Comparison of ENCODE assay signal across 8 cellular contexts in genomic region chr17:19508327-19508867, GRCh38. TPM values are rescaled to one million over a fixed set of nuclear protein-coding genes. Genes with fewer than 3 reads are reported as not detected.
A peak's percentile ranks its signal among the peaks of the same experiment; 100 is the strongest.
DNase-seq lines count a peak whose midpoint lies in the region; ATAC-seq, FAIRE-seq and TF ChIP-seq lines count a peak whose summit lies in the region.

No MANE protein-coding gene starts in this region.

- TF ChIP-seq CTCF in Loucy (conservative IDR thresholded peaks at IDR 0.05; ENCODE audit: low read length) = no peak
- no peak for TF ChIP-seq CTCF in endothelial cell of umbilical vein (IDR thresholded peaks at IDR 0.05; ENCODE audit: extremely low read depth in 1 of 2, insufficient read depth in 1 of 2, low read depth in 1 of 2, low read length in 2 of 2)
- no peak for TF ChIP-seq CTCF in neural cell (IDR thresholded peaks at IDR 0.05; ENCODE audit: poor library complexity, severe bottlenecking)
- TF ChIP-seq CTCF in testis (IDR thresholded peaks at IDR 0.05) = no peak

- DNase-seq in AG20443 (ENCODE audit: low spot score) (peak; percentile 43), endothelial cell of umbilical vein (ENCODE audit: low read depth, low spot score) (no peak), testis (no peak), EL (no peak)
- DNase-seq in activated CD4-positive, alpha-beta T cell treated with anti-CD3 and anti-CD28 coated beads, Interleukin-2, amount 50 U/mL, for 1 hour = peak; percentile 44

- H3K9ac ChIP-seq in Loucy (ENCODE audit: low read depth, low read length, poor library complexity, severe bottlenecking) (no peak overlapping the region), endothelial cell of umbilical vein (replicated peaks; ENCODE audit: extremely low read depth, insufficient read depth, low read length) (peak overlapping the region; percentile 50), neural cell (ENCODE audit: low read length) (peak overlapping the region; percentile 90)

- H3K4me1 ChIP-seq in Loucy (ENCODE audit: insufficient read depth, low read length, poor library complexity, severe bottlenecking) = no peaks in the 10 kb centered on the region
- peaks cover 3% of the 10 kb centered on the region for H3K4me1 ChIP-seq in endothelial cell of umbilical vein (ENCODE audit: control insufficient read depth, extremely low read depth, insufficient read depth, low read length)
- H3K4me1 ChIP-seq in testis = peaks cover 7% of the 10 kb centered on the region

- dilution Hi-C loops in endothelial cell of umbilical vein (cut with MboI; ENCODE audit: extremely low pct_ligation_motif_present, low sequenced_read_pairs) = no loop called here

- intact Hi-C loops in endothelial cell of umbilical vein (cut with micrococcal nuclease) (loop anchor here (1.0 to 5.0 kb wide), 3 partner anchors 60 to 145 kb away; partner anchors contain the start of gene MAPK7), testis (cut with DNase I; ENCODE audit: low total_unique reads) (no loop called here)

- H2AFZ ChIP-seq in Loucy (ENCODE audit: low read length) (peak overlapping the region; percentile 70), endothelial cell of umbilical vein (ENCODE audit: low read depth, low read length) (peak overlapping the region; percentile 90), neural cell (ENCODE audit: low read depth, low read length) (peak overlapping the region; percentile 19)

- H4K20me1 ChIP-seq in Loucy (ENCODE audit: insufficient read depth, low read length, poor library complexity, severe bottlenecking) (no peaks in the 10 kb centered on the region), endothelial cell of umbilical vein (replicated peaks; ENCODE audit: control insufficient read depth, extremely low read depth, insufficient read depth, low read length) (no peaks in the 10 kb centered on the region), neural cell (ENCODE audit: insufficient read depth) (no peaks in the 10 kb centered on the region)

- POLR2A ChIA-PET in endothelial cell of umbilical vein (lab: Charles Lee) = no interaction called here

- H3K9me3 ChIP-seq in Loucy (ENCODE audit: insufficient read depth, low read depth, low read length) (no peaks in the 10 kb centered on the region), endothelial cell of umbilical vein (replicated peaks; ENCODE audit: control insufficient read depth, insufficient read depth, low read length) (no peaks in the 10 kb centered on the region), neural cell (ENCODE audit: low read length) (no peaks in the 10 kb centered on the region), testis (no peaks in the 10 kb centered on the region)

- H3K9me2 ChIP-seq in Loucy (replicated peaks; ENCODE audit: low read depth, low read length) = no peaks in the 10 kb centered on the region
- H3K9me2 ChIP-seq in neural cell (ENCODE audit: insufficient read depth, low read length) = no peaks in the 10 kb centered on the region

- no peaks in the 10 kb centered on the region for H3K79me2 ChIP-seq in Loucy (ENCODE audit: insufficient read depth, low read length)
- no peaks in the 10 kb centered on the region for H3K79me2 ChIP-seq in endothelial cell of umbilical vein (ENCODE audit: control insufficient read depth, insufficient read depth, low read length)
- H3K79me2 ChIP-seq in neural cell (replicated peaks; ENCODE audit: insufficient read depth, low read length) = no peaks in the 10 kb centered on the region

- TF ChIP-seq POLR2A in endothelial cell of umbilical vein (IDR thresholded peaks at IDR 0.05; ENCODE audit: low read depth, low read length) (no peak), testis (IDR thresholded peaks at IDR 0.05) (no peak)

- H3K4me2 ChIP-seq in Loucy (ENCODE audit: low read depth, low read length, poor library complexity, severe bottlenecking) = peak overlapping the region; percentile 17
- peak overlapping the region; percentile 62 for H3K4me2 ChIP-seq in endothelial cell of umbilical vein (ENCODE audit: insufficient read depth, low read length)
- H3K4me2 ChIP-seq in neural cell (ENCODE audit: low read length) = peak overlapping the region; percentile 21

- WGBS in testis, 2 donors = 8 to 12% methylated on average over 26 of the region's 26 CpGs

- H3K4me3 ChIP-seq in Loucy (ENCODE audit: low read length, poor library complexity, severe bottlenecking) (peak overlapping the region; percentile 58), endothelial cell of umbilical vein (replicated peaks in 1 of 3; ENCODE audit: insufficient read depth in 1 of 3, low read depth in 1 of 3, low read length in 3 of 3) (peak overlapping the region; percentile 47 to 82 (median 67)), neural cell (ENCODE audit: low read length) (peak overlapping the region; percentile 82), testis (peak overlapping the region; percentile 75 to 85)

- H3K9me1 ChIP-seq in endothelial cell of umbilical vein (replicated peaks; ENCODE audit: control insufficient read depth, extremely low read depth, insufficient read depth, low read length) = no peaks in the 10 kb centered on the region

- CTCF ChIA-PET in endothelial cell of umbilical vein (lab: Charles Lee) = interaction anchor here (1.2 to 1.7 kb wide), 4 partner anchors 146 to 258 kb away, joined by 3 to 9 read pairs (median 6); partner anchors contain the start of gene B9D1

- H3K27ac ChIP-seq in endothelial cell of umbilical vein (ENCODE audit: insufficient read depth, low read depth, low read length) (no peak overlapping the region), neural cell (ENCODE audit: low read length) (peak overlapping the region; percentile 94), testis (peak overlapping the region; percentile 92 to 99)

- no peaks in the 10 kb centered on the region for H3F3A ChIP-seq in Loucy (ENCODE audit: low read depth)
- no peaks in the 10 kb centered on the region for H3F3A ChIP-seq in neural cell (ENCODE audit: insufficient read depth, low read length, poor library complexity, severe bottlenecking)

- H3K27me3 ChIP-seq in Loucy (ENCODE audit: insufficient read depth, low read length, poor library complexity, severe bottlenecking) (no peaks in the 10 kb centered on the region), endothelial cell of umbilical vein (ENCODE audit: control insufficient read depth in 2 of 2, insufficient read depth in 2 of 2, low read length in 2 of 2) (no peaks in the 10 kb centered on the region), neural cell (ENCODE audit: insufficient read depth, low read depth, low read length) (no peaks in the 10 kb centered on the region), testis (no peaks in the 10 kb centered on the region)

- peak; percentile 37 for ATAC-seq in GM19463 (IDR thresholded peaks at IDR 0.05; ENCODE audit: unreplicated experiment)

- FAIRE-seq in endothelial cell of umbilical vein (lab: Jason Lieb, UNC) = no peak

- no peak for TF ChIP-seq EP300 in neural cell (conservative IDR thresholded peaks at IDR 0.05; ENCODE audit: poor library complexity, severe bottlenecking)

- TF ChIP-seq RAD21 in neural cell (conservative IDR thresholded peaks at IDR 0.05) = no peak

- BruUV-seq in endothelial cell of umbilical vein (replicated peaks; lab: Mats Ljungman, UMichigan) = no TSS peak

- no peaks in the 10 kb centered on the region for H3K36me3 ChIP-seq in Loucy (ENCODE audit: insufficient read depth, low read length)
- H3K36me3 ChIP-seq in endothelial cell of umbilical vein (ENCODE audit: control insufficient read depth in 2 of 2, extremely low read depth in 1 of 2, insufficient read depth in 2 of 2, low read length in 2 of 2) = no peaks in the 10 kb centered on the region
- H3K36me3 ChIP-seq in neural cell (ENCODE audit: insufficient read depth, low read length) = no peaks in the 10 kb centered on the region
- H3K36me3 ChIP-seq in testis (ENCODE audit: low read depth, missing control alignments) = no peaks in the 10 kb centered on the region

TF ChIP-seq in endothelial cell of umbilical vein, 7 proteins besides CTCF, POLR2A, EP300 and RAD21 (continues in another document):
- TF ChIP-seq MAX (IDR thresholded peaks at IDR 0.05; ENCODE audit: insufficient read depth, insufficient read length) = no peak
- TF ChIP-seq FOS (IDR thresholded peaks at IDR 0.05; ENCODE audit: borderline replicate concordance, insufficient read depth, low read length) = no peak
- no peak for TF ChIP-seq POLR2AphosphoS5 (IDR thresholded peaks at IDR 0.05; ENCODE audit: insufficient read depth, low read depth, low read length)
- TF ChIP-seq JUN (IDR thresholded peaks at IDR 0.05; ENCODE audit: borderline replicate concordance, insufficient read depth, insufficient read length, low read depth) = no peak
- no peak for TF ChIP-seq MYC (IDR thresholded peaks at IDR 0.05; ENCODE audit: low read depth, low read length)
- TF ChIP-seq GATA2 (IDR thresholded peaks at IDR 0.05; ENCODE audit: insufficient read depth, insufficient read length, low read depth, low read length) = no peak

TF ChIP-seq in neural cell, 6 proteins besides CTCF, POLR2A, EP300 and RAD21:
- TF ChIP-seq SMC3 (conservative IDR thresholded peaks at IDR 0.05; ENCODE audit: poor library complexity) (no peak), MXI1 (conservative IDR thresholded peaks at IDR 0.05; ENCODE audit: poor library complexity, severe bottlenecking) (peak; percentile 6)
TF ChIP-seq in neural cell: peak in this region for 1.

RNA-seq across cellular contexts. Expression of gene SLC47A1, which starts 25.3 kb away (rescaled TPM):
- total RNA-seq in endothelial cell of umbilical vein = 0.90 and 3.3 TPM in 2 replicates
- polyA plus RNA-seq in endothelial cell of umbilical vein = 6.9 and 8.0 TPM in 2 replicates
- polyA plus RNA-seq in endothelial cell of umbilical vein (2011; cell fraction: cytosol; rRNA removed) = 4.4 and 4.8 TPM in 2 replicates
- polyA plus RNA-seq in endothelial cell of umbilical vein (2011; cell fraction: nucleus; rRNA removed) = 6.5 and 6.8 TPM in 2 replicates
- polyA plus RNA-seq in endothelial cell of umbilical vein (2012) = 7.5 and 7.7 TPM in 2 replicates
- 9.4 and 16.0 TPM in 2 replicates for polyA minus RNA-seq in endothelial cell of umbilical vein
- polyA minus RNA-seq in endothelial cell of umbilical vein (2011; cell fraction: cytosol; rRNA and poly(A)+ RNA removed) = 3.3 TPM
- 2.7 and 2.9 TPM in 2 replicates for polyA minus RNA-seq in endothelial cell of umbilical vein (2011; cell fraction: nucleus; rRNA and poly(A)+ RNA removed)
- polyA plus RNA-seq in neural cell = not detected in 2 replicates
- not detected in 2 replicates for polyA minus RNA-seq in neural cell
- 10 to 100 TPM; 20.1 to 97.3 TPM for total RNA-seq in testis
- 39.8 TPM for polyA plus RNA-seq in testis (ENCODE audit: insufficient read depth, low read depth, low replicate concordance)

Comparison
In these comparisons a context has a peak if more than half of its experiments do, and no peak if none do; other contexts are left out.
1. DNase-seq: peak in AG20443 (single experiment) and activated CD4-positive, alpha-beta T cell treated with anti-CD3 and anti-CD28 coated beads, Interleukin-2, amount 50 U/mL, for 1 hour (single experiment); none in endothelial cell of umbilical vein (single experiment), testis (single experiment) and EL (single experiment).
2. H2AFZ ChIP-seq: peak in every context shown above with its lines; median percentile 90 in endothelial cell of umbilical vein; 70 in Loucy; 19 in neural cell.
3. Peak in every context shown above with its lines, with median percentiles within 50 percentile points of each other: H3K4me2 ChIP-seq and H3K4me3 ChIP-seq.